34 cellular contexts compared by ENCODE assay signal in the genomic region with DNA sequence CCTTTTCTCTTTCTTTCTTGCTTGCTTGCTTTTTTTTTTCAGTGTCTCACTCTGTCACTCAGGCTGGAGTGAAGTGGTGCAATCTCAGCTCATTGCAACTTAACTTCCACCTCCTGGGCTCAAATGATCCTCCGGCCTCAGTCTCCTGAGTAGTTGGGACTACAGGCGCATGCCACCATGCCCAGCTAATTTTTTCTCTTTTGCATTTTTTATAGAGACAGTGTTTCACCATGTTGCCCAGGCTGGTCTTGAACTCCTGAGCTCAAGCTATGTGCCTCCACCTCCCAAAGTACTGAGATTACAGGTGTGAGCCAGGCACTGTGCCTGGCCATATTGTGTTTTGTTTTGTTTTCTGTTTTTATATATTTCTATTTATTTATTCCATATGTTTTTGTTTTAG.
"Had no signal": no experiment of that assay in that cellular context is flagged by ENCODE, and none has a peak within 500 bp of the region (broad histone marks: within the 10 kb centered on the region; RNA-seq: fewer than 3 reads in every experiment).

No MANE protein-coding gene starts in this region.

- H3K27me3 ChIP-seq: adrenal gland, ascending aorta, body of pancreas, brain microvascular endothelial cell, breast epithelium, cardiac muscle cell had no signal

- H3K27ac ChIP-seq: adrenal gland, ascending aorta, body of pancreas, brain microvascular endothelial cell, breast epithelium, cardiac muscle cell had no signal

- ATAC-seq: activated naive CD4-positive, alpha-beta T cell treated with anti-CD3 and anti-CD28 coated beads, Interleukin-2, amount 50 U/mL, for 72 hours; activated naive CD8-positive, alpha-beta T cell treated with anti-CD3 and anti-CD28 coated beads, Interleukin-2, amount 50 U/mL, for 24 hours; activated T-cell treated with anti-CD3 and anti-CD28 coated beads, Interleukin-2, amount 50 U/mL, for 4 hours; activated T-cell treated with anti-CD3 and anti-CD28 coated beads, Interleukin-2, amount 50 U/mL, for 72 hours; activated T-helper 17 cell treated with anti-CD3 and anti-CD28 coated beads, Interleukin-2, amount 50 U/mL, for 72 hours; body of pancreas had no signal

- H3K36me3 ChIP-seq: adrenal gland, ascending aorta, brain microvascular endothelial cell, breast epithelium, cardiac muscle cell had no signal

- FAIRE-seq: astrocyte, bronchial epithelial cell had no signal

- H3K4me1 ChIP-seq: adrenal gland, ascending aorta, body of pancreas, breast epithelium had no signal

- H3K9me3 ChIP-seq: ascending aorta, body of pancreas, breast epithelium had no signal

- H3K4me3 ChIP-seq: adrenal gland, ascending aorta, body of pancreas, breast epithelium, cardiac muscle cell had no signal

- DNase-seq: activated effector memory CD4-positive, alpha-beta T cell treated with anti-CD3 and anti-CD28 coated beads, Interleukin-2, amount 50 U/mL, for 16 hours; activated effector memory CD4-positive, alpha-beta T cell treated with Interleukin-2 at 50 U/mL for 16 hours; activated gamma-delta T cell; activated gamma-delta T cell treated with Interleukin-2 at 50 U/mL for 16 hours; activated naive CD4-positive, alpha-beta T cell; activated naive CD4-positive, alpha-beta T cell treated with anti-CD3 and anti-CD28 coated beads for 36 hours; activated naive CD4-positive, alpha-beta T cell treated with anti-CD3 and anti-CD28 coated beads, Interleukin-2, amount 10 ng/mL, durations not matched to agents 7 days and 5 days; activated naive CD4-positive, alpha-beta T cell treated with anti-CD3 and anti-CD28 coated beads, Interleukin-2, amount 50 U/mL, for 16 hours; activated naive CD4-positive, alpha-beta T cell treated with Interleukin-2 at 50 U/mL for 16 hours; activated naive CD8-positive, alpha-beta T cell treated with anti-CD3 and anti-CD28 coated beads for 36 hours; activated naive CD8-positive, alpha-beta T cell treated with anti-CD3 and anti-CD28 coated beads, Interleukin-2, amount 10 ng/mL, durations not matched to agents 7 days and 5 days; activated naive CD8-positive, alpha-beta T cell treated with anti-CD3 and anti-CD28 coated beads, Interleukin-2, amount 50 U/mL, for 24 hours; activated T-cell treated with anti-CD3 and anti-CD28 coated beads, Interleukin-2, amount 50 U/mL, for 1 hour; activated T-cell treated with anti-CD3 and anti-CD28 coated beads, Interleukin-2, amount 50 U/mL, for 24 hours; activated T-cell treated with anti-CD3 and anti-CD28 coated beads, Interleukin-2, amount 50 U/mL, for 4 hours; activated T-cell treated with anti-CD3 and anti-CD28 coated beads, Interleukin-2, amount 50 U/mL, for 48 hours; activated T-cell treated with anti-CD3 and anti-CD28 coated beads, Interleukin-2, amount 50 U/mL, for 72 hours; adrenal gland; amniotic stem cell; amygdala; anterior cingulate cortex; aorta; body of pancreas; brain microvascular endothelial cell; caudate nucleus; central memory CD4-positive, alpha-beta T cell; cerebellar nuclear complex had no signal
